ENCODE assay signal across 1 cellular context in genomic region chr22:28029201-28029948, GRCh38.
TF ChIP-seq lines count a peak whose summit lies in the region.

No MANE protein-coding gene starts in this region.

TF ChIP-seq in K562, 482 proteins besides CTCF, POLR2A, EP300 and RAD21 (continued from another document):
- TF ChIP-seq ZNF318 (IDR thresholded peaks at IDR 0.05; ENCODE audit: borderline replicate concordance in 1 of 2, low read depth in 1 of 2) (no peak), POLR2AphosphoS5 (IDR thresholded peaks at IDR 0.05; ENCODE audit: control insufficient read depth, insufficient read depth, low read depth, low read length) (no peak)
